Comparison of ENCODE assay signal across 8 cellular contexts in genomic region chr19:43533546-43534304, GRCh38. TPM values are rescaled to one million over a fixed set of nuclear protein-coding genes. Genes with fewer than 3 reads are reported as not detected.
DNase-seq lines count a peak whose midpoint lies in the region; ATAC-seq and TF ChIP-seq lines count a peak whose summit lies in the region.

No MANE protein-coding gene starts in this region.

- TF ChIP-seq CTCF in GM12864 (IDR thresholded peaks at IDR 0.05; ENCODE audit: low read depth, low read length, missing control alignments), result no peak
- TF ChIP-seq CTCF in progenitor cell of endocrine pancreas (IDR thresholded peaks at IDR 0.05; ENCODE audit: unreplicated experiment), result no peak
- TF ChIP-seq CTCF in upper lobe of right lung (IDR thresholded peaks at IDR 0.05), result no peak

- H3K27me3 Mint-ChIP-seq in progenitor cell of endocrine pancreas, result no peaks in the 10 kb centered on the region

- intact Hi-C loops in left ventricle myocardium superior (cut with micrococcal nuclease), result no loop called here
- intact Hi-C loops in upper lobe of right lung (cut with DNase I), result no loop called here

- H3K27ac ChIP-seq in upper lobe of right lung, result peak overlapping the region; percentile 80

- no peaks in the 10 kb centered on the region for H3K27me3 ChIP-seq in upper lobe of right lung

- no peaks in the 10 kb centered on the region for H3K9me3 Mint-ChIP-seq in progenitor cell of endocrine pancreas (ENCODE audit: low read depth)

- H3K36me3 ChIP-seq in upper lobe of right lung, result peaks cover 10% of the 10 kb centered on the region

- H3K27ac Mint-ChIP-seq in progenitor cell of endocrine pancreas, result peak overlapping the region; percentile 97

- peak overlapping the region; percentile 79 for H3K4me3 Mint-ChIP-seq in progenitor cell of endocrine pancreas (ENCODE audit: low read depth)

- ATAC-seq in HG02840 (IDR thresholded peaks at IDR 0.05; ENCODE audit: low FRiP score, unreplicated experiment) (peak; percentile 50), left ventricle myocardium superior (peak; percentile 88), upper lobe of right lung (peak; percentile 90)

- peaks cover 10% of the 10 kb centered on the region for H3K4me1 ChIP-seq in upper lobe of right lung

- DNase-seq in GM12864 (ENCODE audit: low read depth) (peak; percentile 93), NCI-H1694 (lab: John Stamatoyannopoulos, UW) (peak; percentile 93), T-helper 2 cell (peak; percentile 80 to 99 (median 89)), anterior cingulate cortex (lab: John Stamatoyannopoulos, UW) (peak; percentile 38 to 99 (median 91)), left ventricle myocardium superior (peak; percentile 98), progenitor cell of endocrine pancreas (ENCODE audit: low spot score, unreplicated experiment) (peak; percentile 96), upper lobe of right lung (peak; percentile 98)

- H3K4me3 ChIP-seq in GM12864 (ENCODE audit: low read depth, low read length) (peak overlapping the region; percentile 63), upper lobe of right lung (peak overlapping the region; percentile 68)

- H3K36me3 Mint-ChIP-seq in progenitor cell of endocrine pancreas (ENCODE audit: insufficient read depth), result peaks cover 13% of the 10 kb centered on the region

- H3K4me1 Mint-ChIP-seq in progenitor cell of endocrine pancreas (ENCODE audit: low read depth), result peaks cover 7% of the 10 kb centered on the region

- no peaks in the 10 kb centered on the region for H3K9me3 ChIP-seq in upper lobe of right lung

RNA-seq across cellular contexts. Expression of gene ZNF575, which starts 0.7 kb away (rescaled TPM):
- total RNA-seq in left ventricle myocardium superior, result 1.8 TPM
- 0.60 and 0.74 TPM in 2 replicates for total RNA-seq in progenitor cell of endocrine pancreas
- 2.3 TPM for total RNA-seq in upper lobe of right lung

RNA-seq across cellular contexts. Expression of gene ETHE1, which starts 6.7 kb away (rescaled TPM):
- total RNA-seq in left ventricle myocardium superior, result 16.2 TPM
- 24.4 and 28.0 TPM in 2 replicates for total RNA-seq in progenitor cell of endocrine pancreas
- 34.6 TPM for total RNA-seq in upper lobe of right lung

RNA-seq across cellular contexts. Expression of gene PHLDB3, which starts 29.2 kb away (rescaled TPM):
- total RNA-seq in left ventricle myocardium superior, result 6.0 TPM
- 20.3 and 23.4 TPM in 2 replicates for total RNA-seq in progenitor cell of endocrine pancreas
- total RNA-seq in upper lobe of right lung, result 9.1 TPM

RNA-seq across cellular contexts. Expression of gene XRCC1, which starts 41.6 kb away (rescaled TPM):
- total RNA-seq in left ventricle myocardium superior (15.7 TPM), progenitor cell of endocrine pancreas (69.8 and 70.7 TPM in 2 replicates), upper lobe of right lung (23.8 TPM)

RNA-seq across cellular contexts. Expression of gene PINLYP, which starts 41.9 kb away (rescaled TPM):
- total RNA-seq in left ventricle myocardium superior (1.4 TPM), progenitor cell of endocrine pancreas (6.3 and 7.7 TPM in 2 replicates), upper lobe of right lung (4.7 TPM)

Comparison
In these comparisons a context has a peak if more than half of its experiments do, and no peak if none do; other contexts are left out.
1. Peak in every context shown above with its lines: DNase-seq, ATAC-seq, H3K4me3 ChIP-seq and H3K27ac ChIP-seq.